Comparison of ENCODE assay signal across 10 cellular contexts in genomic region chr19:53131732-53132131, GRCh38. TPM values are rescaled to one million over a fixed set of nuclear protein-coding genes. Genes with fewer than 3 reads are reported as not detected.
DNase-seq lines count a peak whose midpoint lies in the region; ATAC-seq and TF ChIP-seq lines count a peak whose summit lies in the region.
"Had no signal": no experiment of that assay in that cellular context is flagged by ENCODE, and none has a peak within 500 bp of the region (broad histone marks: within the 10 kb centered on the region; RNA-seq: fewer than 3 reads in every experiment).

No MANE protein-coding gene starts in this region.

- no peak overlapping the region for H3K27ac Mint-ChIP-seq in activated CD4-positive, alpha-beta T cell treated with anti-CD3 and anti-CD28 coated beads, Interleukin-2, amount 10 ng/mL, durations not matched to agents 24 days and 14 days
- peak overlapping the region; percentile 27 to 82 (median 43) for H3K27ac Mint-ChIP-seq in brain

- no peak overlapping the region for H3K4me2 ChIP-seq in mesenchymal stem cell (ENCODE audit: low read length, poor library complexity, severe bottlenecking)
- H3K4me2 ChIP-seq in mammary epithelial cell (ENCODE audit: insufficient read depth, low read depth, low read length) = no peak overlapping the region

- peaks cover 11% of the 10 kb centered on the region for H3K36me3 Mint-ChIP-seq in activated CD4-positive, alpha-beta T cell treated with anti-CD3 and anti-CD28 coated beads, Interleukin-2, amount 10 ng/mL, durations not matched to agents 24 days and 14 days (ENCODE audit: low read depth)
- H3K36me3 Mint-ChIP-seq in brain = peaks cover 27% of the 10 kb centered on the region

- H3K27ac ChIP-seq in mesenchymal stem cell (ENCODE audit: low read length, poor library complexity, severe bottlenecking) (no peak overlapping the region), temporal lobe (ENCODE audit: low read depth, low read length) (peak overlapping the region; percentile 19), mammary epithelial cell (ENCODE audit: insufficient read depth, low read depth, low read length) (no peak overlapping the region)

- no peak overlapping the region for H2AK5ac ChIP-seq in mesenchymal stem cell (ENCODE audit: low read length, severe bottlenecking)

- peaks cover 6% of the 10 kb centered on the region for H3K4me1 Mint-ChIP-seq in activated CD4-positive, alpha-beta T cell treated with anti-CD3 and anti-CD28 coated beads, Interleukin-2, amount 10 ng/mL, durations not matched to agents 24 days and 14 days
- H3K4me1 Mint-ChIP-seq in brain = peaks cover 37% of the 10 kb centered on the region

- no peak overlapping the region for H2BK15ac ChIP-seq in mesenchymal stem cell (ENCODE audit: low read depth, poor library complexity, severe bottlenecking)

- H3K36me3 ChIP-seq in mesenchymal stem cell (ENCODE audit: control insufficient read depth in 1 of 2, insufficient read depth in 2 of 2, low read depth in 1 of 2, low read length in 2 of 2) (no peaks in the 10 kb centered on the region), mammary epithelial cell (ENCODE audit: insufficient read depth, low read length) (no peaks in the 10 kb centered on the region)

- H3K27me3 ChIP-seq in mesenchymal stem cell (ENCODE audit: control insufficient read depth in 1 of 2, insufficient read depth in 1 of 2, low read length in 2 of 2) (no peaks in the 10 kb centered on the region), mammary epithelial cell (ENCODE audit: insufficient read depth, low read length) (no peaks in the 10 kb centered on the region)

- H2AFZ ChIP-seq in mesenchymal stem cell (ENCODE audit: low read depth, low read length) = no peak overlapping the region
- H2AFZ ChIP-seq in mammary epithelial cell (ENCODE audit: low read depth, low read length) = no peak overlapping the region

- no peak overlapping the region for H3K18ac ChIP-seq in mesenchymal stem cell (ENCODE audit: low read depth in 1 of 2, low read length in 2 of 2)

- H3K79me2 ChIP-seq in mammary epithelial cell (ENCODE audit: insufficient read depth, low read length) = no peaks in the 10 kb centered on the region

- no peaks in the 10 kb centered on the region for H3K27me3 Mint-ChIP-seq in activated CD4-positive, alpha-beta T cell treated with anti-CD3 and anti-CD28 coated beads, Interleukin-2, amount 10 ng/mL, durations not matched to agents 24 days and 14 days
- peaks cover 4% of the 10 kb centered on the region for H3K27me3 Mint-ChIP-seq in brain

- TF ChIP-seq CTCF in brain (conservative IDR thresholded peaks at IDR 0.05) (no peak), mammary epithelial cell (conservative IDR thresholded peaks at IDR 0.05 in 1 of 2, IDR thresholded peaks at IDR 0.05 in 1 of 2; ENCODE audit: extremely low read depth in 1 of 2, insufficient read depth in 1 of 2, low read depth in 1 of 2, low read length in 2 of 2) (no peak)

- H3K4me3 Mint-ChIP-seq in activated CD4-positive, alpha-beta T cell treated with anti-CD3 and anti-CD28 coated beads, Interleukin-2, amount 10 ng/mL, durations not matched to agents 24 days and 14 days = peak overlapping the region; percentile 69
- H3K4me3 Mint-ChIP-seq in brain = peak overlapping the region; percentile 87 to 94 (median 90)

- H2BK5ac ChIP-seq in mesenchymal stem cell (ENCODE audit: low read depth, low read length, poor library complexity, severe bottlenecking) = no peak overlapping the region

- dilution Hi-C loops in mammary epithelial cell (cut with HindIII; ENCODE audit: low sequenced_read_pairs) = no loop called here

- H4K20me1 ChIP-seq in mammary epithelial cell (ENCODE audit: insufficient read depth, low read length) = no peaks in the 10 kb centered on the region

- no peak overlapping the region for H2BK120ac ChIP-seq in mesenchymal stem cell (ENCODE audit: low read depth, low read length)

- CTCF ChIA-PET in mammary epithelial cell (lab: Charles Lee; ENCODE audit: low non-redundant PET) = no interaction called here

- H3K14ac ChIP-seq in mesenchymal stem cell (ENCODE audit: low read length in 2 of 2) = no peak overlapping the region

- H3K4ac ChIP-seq in mesenchymal stem cell (ENCODE audit: low read depth in 1 of 2, low read length in 2 of 2) = no peak overlapping the region

- H3K4me3 ChIP-seq in mesenchymal stem cell (ENCODE audit: insufficient read depth in 1 of 2, low read depth in 1 of 2, low read length in 2 of 2) = peak overlapping the region in 1 of 2 experiments; percentile 78
- no peak overlapping the region for H3K4me3 ChIP-seq in mammary epithelial cell (replicated peaks in 1 of 3; ENCODE audit: insufficient read depth in 1 of 3, low read depth in 2 of 3, low read length in 3 of 3)

- no peak overlapping the region for H4K8ac ChIP-seq in mesenchymal stem cell (ENCODE audit: low read length)

- H3K9ac ChIP-seq in mesenchymal stem cell (ENCODE audit: low read length) (peak overlapping the region; percentile 85), mammary epithelial cell (ENCODE audit: insufficient read depth, low read length) (no peak overlapping the region)

- no peaks in the 10 kb centered on the region for H3K79me1 ChIP-seq in mesenchymal stem cell (replicated peaks; ENCODE audit: low read length, poor library complexity, severe bottlenecking)

- BruUV-seq in mammary epithelial cell (replicated peaks; lab: Mats Ljungman, UMichigan) = no TSS peak

- H2BK12ac ChIP-seq in mesenchymal stem cell (ENCODE audit: low read length in 2 of 2) = no peak overlapping the region

- H3K9me3 Mint-ChIP-seq in activated CD4-positive, alpha-beta T cell treated with anti-CD3 and anti-CD28 coated beads, Interleukin-2, amount 10 ng/mL, durations not matched to agents 24 days and 14 days = peaks cover 25% of the 10 kb centered on the region
- peaks cover 0 to 7% (median 0%) of the 10 kb centered on the region in 5 experiments for H3K9me3 Mint-ChIP-seq in brain

- in situ Hi-C loops in mammary epithelial cell (cut with MboI; ENCODE audit: low sequenced_read_pairs in 2 of 2) = no loop called here

- no peak overlapping the region for H4K91ac ChIP-seq in mesenchymal stem cell (ENCODE audit: low read length)

- intact Hi-C loops in activated CD4-positive, alpha-beta T cell treated with anti-CD3 and anti-CD28 coated beads, Interleukin-2, amount 10 ng/mL, durations not matched to agents 24 days and 14 days (cut with micrococcal nuclease) = no loop called here
- intact Hi-C loops in mammary epithelial cell (cut with micrococcal nuclease) = no loop called here

- peaks cover 5% of the 10 kb centered on the region for H3K9me3 ChIP-seq in mesenchymal stem cell (ENCODE audit: control insufficient read depth, low read length)
- peaks cover 15% of the 10 kb centered on the region for H3K9me3 ChIP-seq in mammary epithelial cell (replicated peaks; ENCODE audit: insufficient read depth, low read length)

- ATAC-seq in GM18858 (IDR thresholded peaks at IDR 0.05; ENCODE audit: unreplicated experiment) = no peak

- no peak overlapping the region for H3K23ac ChIP-seq in mesenchymal stem cell (ENCODE audit: low read length in 2 of 2)

- 58% methylated on average over 6 of the region's 6 CpGs for WGBS in mesenchymal stem cell
- WGBS in mammary epithelial cell (ENCODE audit: low coverage, missing lambda C conversion rate) = 45% methylated on average over 4 of the region's 6 CpGs

- H3K4me1 ChIP-seq in mesenchymal stem cell (ENCODE audit: control insufficient read depth, insufficient read depth, low read depth, low read length) (peaks cover 7% of the 10 kb centered on the region), mammary epithelial cell (ENCODE audit: insufficient read depth, low read length) (peaks cover 5% of the 10 kb centered on the region)

- no peak for DNase-seq in activated CD4-positive, alpha-beta T cell treated with anti-CD3 and anti-CD28 coated beads, Interleukin-2, amount 10 ng/mL, durations not matched to agents 24 days and 14 days
- DNase-seq in activated CD4-positive, alpha-beta T cell treated with anti-CD3 and anti-CD28 coated beads for 48 hours = no peak
- DNase-seq in mesenchymal stem cell = no peak
- DNase-seq in NCI-H128 (lab: John Stamatoyannopoulos, UW; ENCODE audit: unreplicated experiment) = no peak
- no peak for DNase-seq in mammary epithelial cell
- DNase-seq: KG1; stimulated activated CD4-positive, alpha-beta T cell treated with anti-CD3 and anti-CD28 coated beads, Interleukin-2, amount 100 ng/mL, for 48 hours had no signal

RNA-seq across cellular contexts. Expression of gene ZNF415, which starts 1.0 kb away (rescaled TPM):
- total RNA-seq in activated CD4-positive, alpha-beta T cell treated with anti-CD3 and anti-CD28 coated beads, Interleukin-2, amount 10 ng/mL, durations not matched to agents 24 days and 14 days = 0.51 and 0.78 TPM in 2 replicates
- 5.1 TPM for polyA plus RNA-seq in brain (ENCODE audit: insufficient read depth, low read depth, low replicate concordance)
- 5.1 TPM for polyA plus RNA-seq in mesenchymal stem cell (2013, experiment 1 of 2)
- 5.3 TPM for polyA plus RNA-seq in mesenchymal stem cell (2013, experiment 2 of 2)
- total RNA-seq in temporal lobe = 31.7 TPM
- 10 to 100 TPM in 1 of 2 donors, 1 to 10 TPM in 1; 2.0 to 10.2 TPM for total RNA-seq in mammary epithelial cell
- 1.3 TPM for polyA plus RNA-seq in mammary epithelial cell
- polyA minus RNA-seq in mammary epithelial cell = 4.2 TPM

RNA-seq across cellular contexts. Expression of gene ZNF347, which starts 27.1 kb away (rescaled TPM):
- 4.6 and 5.3 TPM in 2 replicates for total RNA-seq in activated CD4-positive, alpha-beta T cell treated with anti-CD3 and anti-CD28 coated beads, Interleukin-2, amount 10 ng/mL, durations not matched to agents 24 days and 14 days
- polyA plus RNA-seq in brain (ENCODE audit: insufficient read depth, low read depth, low replicate concordance) (1.9 TPM), mammary epithelial cell (3.0 TPM)
- 3.1 TPM for polyA plus RNA-seq in mesenchymal stem cell (2013, experiment 1 of 2)
- polyA plus RNA-seq in mesenchymal stem cell (2013, experiment 2 of 2) = 2.9 TPM
- total RNA-seq in temporal lobe (16.5 TPM), mammary epithelial cell (1 to 10 TPM; 5.7 to 7.5 TPM)
- 5.4 TPM for polyA minus RNA-seq in mammary epithelial cell

RNA-seq across cellular contexts. Expression of gene ZNF160, which starts 28.5 kb away (rescaled TPM):
- total RNA-seq in activated CD4-positive, alpha-beta T cell treated with anti-CD3 and anti-CD28 coated beads, Interleukin-2, amount 10 ng/mL, durations not matched to agents 24 days and 14 days = 30.6 and 37.5 TPM in 2 replicates
- polyA plus RNA-seq in brain (ENCODE audit: insufficient read depth, low read depth, low replicate concordance) (4.5 TPM), mammary epithelial cell (10.1 TPM)
- 15.7 TPM for polyA plus RNA-seq in mesenchymal stem cell (2013, experiment 1 of 2)
- polyA plus RNA-seq in mesenchymal stem cell (2013, experiment 2 of 2) = 14.0 TPM
- total RNA-seq in temporal lobe (32.5 TPM), mammary epithelial cell (10 to 100 TPM; 23.4 to 33.0 TPM)
- polyA minus RNA-seq in mammary epithelial cell = 18.6 TPM
